ENCODE assay signal across 8 cellular contexts in genomic region chr4:75995727-75996126, GRCh38. TPM values are rescaled to one million over a fixed set of nuclear protein-coding genes. Genes with fewer than 3 reads are reported as not detected.
DNase-seq lines count a peak whose midpoint lies in the region; ATAC-seq and TF ChIP-seq lines count a peak whose summit lies in the region.

No MANE protein-coding gene starts in this region.

- H3K27ac ChIP-seq in neuronal stem cell (replicated peaks; ENCODE audit: low read length), result no peak overlapping the region

- H3K36me3 ChIP-seq in Loucy (ENCODE audit: insufficient read depth, low read length), result no peaks in the 10 kb centered on the region
- H3K36me3 ChIP-seq in neuronal stem cell (replicated peaks in 1 of 2; ENCODE audit: control insufficient read depth in 2 of 2, insufficient read depth in 2 of 2, low read length in 2 of 2), result no peaks in the 10 kb centered on the region

- DNase-seq in activated CD4-positive, alpha-beta T cell treated with anti-CD3 and anti-CD28 coated beads for 36 hours, result peak; percentile 16
- DNase-seq in activated CD4-positive, alpha-beta T cell treated with anti-CD3 and anti-CD28 coated beads, Interleukin-2, amount 50 U/mL, for 48 hours, result no peak
- DNase-seq in RPMI7951 (ENCODE audit: low read depth) (peak; percentile 46), erythroblast (lab: John Stamatoyannopoulos, UW) (peak; percentile 42 to 66), neuronal stem cell (ENCODE audit: low spot score) (peak; percentile 23)

- H3K4me1 Mint-ChIP-seq in activated CD4-positive, alpha-beta T cell treated with anti-CD3 and anti-CD28 coated beads for 36 hours, result peaks cover 6% of the 10 kb centered on the region

- no peak overlapping the region for H2BK5ac ChIP-seq in neuronal stem cell (ENCODE audit: low read length)

- peaks cover 4% of the 10 kb centered on the region for H3K4me1 ChIP-seq in Loucy (ENCODE audit: insufficient read depth, low read length, poor library complexity, severe bottlenecking)
- H3K4me1 ChIP-seq in neuronal stem cell (ENCODE audit: control insufficient read depth in 2 of 2, insufficient read depth in 1 of 2, low read depth in 1 of 2, low read length in 2 of 2), result no peaks in the 10 kb centered on the region

- no peaks in the 10 kb centered on the region for H4K20me1 ChIP-seq in Loucy (ENCODE audit: insufficient read depth, low read length, poor library complexity, severe bottlenecking)

- POLR2A ChIA-PET in activated CD4-positive, alpha-beta T cell treated with anti-CD3 and anti-CD28 coated beads for 36 hours (lab: Charles Lee), result no interaction called here

- H3K9me2 ChIP-seq in Loucy (replicated peaks; ENCODE audit: low read depth, low read length), result no peaks in the 10 kb centered on the region

- H3F3A ChIP-seq in Loucy (ENCODE audit: low read depth), result no peaks in the 10 kb centered on the region

- no peak overlapping the region for H3K14ac ChIP-seq in neuronal stem cell (ENCODE audit: low read length)

- no CpG with 5 or more reads among the region's 5 CpGs for WGBS in neuronal stem cell (ENCODE audit: extremely low coverage in 2 of 2, insufficient read length in 2 of 2, insufficient replicate concordance in 1 of 2), 2 donors

- H3K9ac ChIP-seq in Loucy (ENCODE audit: low read depth, low read length, poor library complexity, severe bottlenecking) (peak overlapping the region; percentile 47), neuronal stem cell (ENCODE audit: low read depth, low read length, poor library complexity) (no peak overlapping the region)

- H3K27me3 ChIP-seq in Loucy (ENCODE audit: insufficient read depth, low read length, poor library complexity, severe bottlenecking) (no peaks in the 10 kb centered on the region), neuronal stem cell (ENCODE audit: control insufficient read depth in 3 of 3, insufficient read depth in 3 of 3, low read depth in 1 of 3, low read length in 3 of 3) (peaks cover 0 to 5% (median 0%) of the 10 kb centered on the region in 3 experiments)

- H3K36me3 Mint-ChIP-seq in activated CD4-positive, alpha-beta T cell treated with anti-CD3 and anti-CD28 coated beads for 36 hours (ENCODE audit: low read depth), result no peaks in the 10 kb centered on the region

- no peak overlapping the region for H3K18ac ChIP-seq in neuronal stem cell (ENCODE audit: low read length)

- no peaks in the 10 kb centered on the region for H3K9me3 Mint-ChIP-seq in activated CD4-positive, alpha-beta T cell treated with anti-CD3 and anti-CD28 coated beads for 36 hours (ENCODE audit: low read depth)

- no peak overlapping the region for H3K4me3 ChIP-seq in Loucy (ENCODE audit: low read length, poor library complexity, severe bottlenecking)
- no peak overlapping the region for H3K4me3 ChIP-seq in neuronal stem cell (ENCODE audit: low read length in 2 of 2)

- no peak overlapping the region for H4K91ac ChIP-seq in neuronal stem cell (ENCODE audit: low read depth, low read length, poor library complexity)

- no peak for TF ChIP-seq POLR2A in erythroblast (IDR thresholded peaks at IDR 0.05; ENCODE audit: low read length)

- no peaks in the 10 kb centered on the region for H3K9me3 ChIP-seq in Loucy (ENCODE audit: insufficient read depth, low read depth, low read length)
- H3K9me3 ChIP-seq in neuronal stem cell (replicated peaks in 1 of 2; ENCODE audit: control insufficient read depth in 2 of 2, insufficient read depth in 1 of 2, low read depth in 1 of 2, low read length in 2 of 2), result no peaks in the 10 kb centered on the region

- no peak overlapping the region for H3K27ac Mint-ChIP-seq in activated CD4-positive, alpha-beta T cell treated with anti-CD3 and anti-CD28 coated beads for 36 hours

- peaks cover under 1% of the 10 kb centered on the region; the same call in 1 of the 2 replicates for H3K79me2 ChIP-seq in Loucy (ENCODE audit: insufficient read depth, low read length)

- no peak overlapping the region for H2BK120ac ChIP-seq in neuronal stem cell (ENCODE audit: low read depth, low read length)

- no peak overlapping the region for H3K23ac ChIP-seq in neuronal stem cell (ENCODE audit: low read depth, low read length, poor library complexity)

- H3K4ac ChIP-seq in neuronal stem cell (ENCODE audit: low read length), result no peak overlapping the region

- no peak overlapping the region for H2BK15ac ChIP-seq in neuronal stem cell (ENCODE audit: low read length)

- no peaks in the 10 kb centered on the region for H3K79me1 ChIP-seq in neuronal stem cell (ENCODE audit: low read depth, low read length)

- intact Hi-C loops in activated CD4-positive, alpha-beta T cell treated with anti-CD3 and anti-CD28 coated beads for 36 hours (cut with DNase I, micrococcal nuclease), result loop anchor here (1.0 kb wide), 1 partner anchor 72 kb away; no protein-coding TSS in a partner anchor

- no peak overlapping the region for H3K4me3 Mint-ChIP-seq in activated CD4-positive, alpha-beta T cell treated with anti-CD3 and anti-CD28 coated beads for 36 hours

- no peak overlapping the region for H2AFZ ChIP-seq in Loucy (ENCODE audit: low read length)
- H2AFZ ChIP-seq in neuronal stem cell (ENCODE audit: low read length), result peak overlapping the region; percentile 28

- no peaks in the 10 kb centered on the region for H3K27me3 Mint-ChIP-seq in activated CD4-positive, alpha-beta T cell treated with anti-CD3 and anti-CD28 coated beads for 36 hours

- no peak overlapping the region for H2AK5ac ChIP-seq in neuronal stem cell (ENCODE audit: low read depth, low read length)

- CTCF ChIA-PET in activated CD4-positive, alpha-beta T cell treated with anti-CD3 and anti-CD28 coated beads for 36 hours (lab: Charles Lee), result interaction anchor here (0.7 to 3.8 kb wide), 39 partner anchors 10 to 153 kb away, joined by 3 to 55 read pairs (median 6); partner anchors contain the start of genes ART3, CXCL11 and CXCL9

- no peak overlapping the region for H3K4me2 ChIP-seq in Loucy (ENCODE audit: low read depth, low read length, poor library complexity, severe bottlenecking)
- H3K4me2 ChIP-seq in neuronal stem cell (ENCODE audit: insufficient read depth, low read length, poor library complexity, severe bottlenecking), result no peak overlapping the region

- TF ChIP-seq CTCF in Loucy (conservative IDR thresholded peaks at IDR 0.05; ENCODE audit: low read length), result peak; percentile 63

- ATAC-seq in activated CD4-positive, alpha-beta T cell treated with anti-CD3 and anti-CD28 coated beads for 36 hours, result no peak
- no peak for ATAC-seq in activated CD4-positive, CD25-positive, alpha-beta regulatory T cell treated with anti-CD3 and anti-CD28 coated beads, Interleukin-2, amount 50 U/mL, for 24 hours
- no peak for ATAC-seq in HG03097 (IDR thresholded peaks at IDR 0.05; ENCODE audit: low FRiP score, unreplicated experiment)

- H2BK12ac ChIP-seq in neuronal stem cell (ENCODE audit: low read length), result no peak overlapping the region

- no peak overlapping the region for H4K8ac ChIP-seq in neuronal stem cell (ENCODE audit: low read depth, low read length)

RNA-seq across cellular contexts. Expression of gene SDAD1, which starts 5.0 kb away (rescaled TPM):
- 10 to 100 TPM; 49.1 to 56.6 TPM for total RNA-seq in activated CD4-positive, alpha-beta T cell treated with anti-CD3 and anti-CD28 coated beads for 36 hours
- total RNA-seq in RPMI7951 (2014; rRNA removed; shearing (Covaris generic)), result 21.6 and 30.5 TPM in 2 replicates
- polyA plus RNA-seq in neuronal stem cell (2013, experiment 1 of 2), result 35.7 TPM
- polyA plus RNA-seq in neuronal stem cell (2013, experiment 2 of 2), result 35.5 TPM

RNA-seq across cellular contexts. Expression of gene CXCL9, which starts 11.6 kb away (rescaled TPM):
- total RNA-seq in activated CD4-positive, alpha-beta T cell treated with anti-CD3 and anti-CD28 coated beads for 36 hours, result under 1 TPM; 0.23 to 0.33 TPM
- total RNA-seq in RPMI7951 (2014; rRNA removed; shearing (Covaris generic)), result not detected in 2 replicates
- not detected for polyA plus RNA-seq in neuronal stem cell (2013, experiment 1 of 2)
- polyA plus RNA-seq in neuronal stem cell (2013, experiment 2 of 2), result not detected

RNA-seq across cellular contexts. Expression of gene CXCL10, which starts 27.6 kb away (rescaled TPM):
- total RNA-seq in activated CD4-positive, alpha-beta T cell treated with anti-CD3 and anti-CD28 coated beads for 36 hours, result 1 to 10 TPM; 1.0 to 1.1 TPM
- 0.12 and 0.78 TPM in 2 replicates for total RNA-seq in RPMI7951 (2014; rRNA removed; shearing (Covaris generic))
- not detected for polyA plus RNA-seq in neuronal stem cell (2013, experiment 1 of 2)
- polyA plus RNA-seq in neuronal stem cell (2013, experiment 2 of 2), result not detected

RNA-seq across cellular contexts. Expression of gene CXCL11, which starts 40.1 kb away (rescaled TPM):
- total RNA-seq in activated CD4-positive, alpha-beta T cell treated with anti-CD3 and anti-CD28 coated beads for 36 hours, result under 1 TPM in 1 of 2 experiments, not detected in 1; 0.14 TPM
- 0.10 and 0.36 TPM in 2 replicates for total RNA-seq in RPMI7951 (2014; rRNA removed; shearing (Covaris generic))
- 0.18 TPM for polyA plus RNA-seq in neuronal stem cell (2013, experiment 1 of 2)
- 0.26 TPM for polyA plus RNA-seq in neuronal stem cell (2013, experiment 2 of 2)

RNA-seq across cellular contexts. Expression of gene NAAA, which starts 54.9 kb away (rescaled TPM):
- 10 to 100 TPM; 21.2 to 26.8 TPM for total RNA-seq in activated CD4-positive, alpha-beta T cell treated with anti-CD3 and anti-CD28 coated beads for 36 hours
- 34.6 and 42.4 TPM in 2 replicates for total RNA-seq in RPMI7951 (2014; rRNA removed; shearing (Covaris generic))
- 1.7 TPM for polyA plus RNA-seq in neuronal stem cell (2013, experiment 1 of 2)
- polyA plus RNA-seq in neuronal stem cell (2013, experiment 2 of 2), result 1.5 TPM

Comparison
In these comparisons a context has a peak if more than half of its experiments do, and no peak if none do; other contexts are left out.
1. DNase-seq: peak in activated CD4-positive, alpha-beta T cell treated with anti-CD3 and anti-CD28 coated beads for 36 hours (single experiment), RPMI7951 (single experiment), erythroblast (2 of 2) and neuronal stem cell (single experiment); none in activated CD4-positive, alpha-beta T cell treated with anti-CD3 and anti-CD28 coated beads, Interleukin-2, amount 50 U/mL, for 48 hours (0 of 2).